ENCODE assay signal across 1 cellular context in genomic region chr4:112170451-112170993, GRCh38.
TF ChIP-seq lines count a peak whose summit lies in the region.

No MANE protein-coding gene starts in this region.

TF ChIP-seq in K562, 482 proteins besides CTCF, POLR2A, EP300 and RAD21 (continued from another document and continues in another):
- TF ChIP-seq, protein P1, sequence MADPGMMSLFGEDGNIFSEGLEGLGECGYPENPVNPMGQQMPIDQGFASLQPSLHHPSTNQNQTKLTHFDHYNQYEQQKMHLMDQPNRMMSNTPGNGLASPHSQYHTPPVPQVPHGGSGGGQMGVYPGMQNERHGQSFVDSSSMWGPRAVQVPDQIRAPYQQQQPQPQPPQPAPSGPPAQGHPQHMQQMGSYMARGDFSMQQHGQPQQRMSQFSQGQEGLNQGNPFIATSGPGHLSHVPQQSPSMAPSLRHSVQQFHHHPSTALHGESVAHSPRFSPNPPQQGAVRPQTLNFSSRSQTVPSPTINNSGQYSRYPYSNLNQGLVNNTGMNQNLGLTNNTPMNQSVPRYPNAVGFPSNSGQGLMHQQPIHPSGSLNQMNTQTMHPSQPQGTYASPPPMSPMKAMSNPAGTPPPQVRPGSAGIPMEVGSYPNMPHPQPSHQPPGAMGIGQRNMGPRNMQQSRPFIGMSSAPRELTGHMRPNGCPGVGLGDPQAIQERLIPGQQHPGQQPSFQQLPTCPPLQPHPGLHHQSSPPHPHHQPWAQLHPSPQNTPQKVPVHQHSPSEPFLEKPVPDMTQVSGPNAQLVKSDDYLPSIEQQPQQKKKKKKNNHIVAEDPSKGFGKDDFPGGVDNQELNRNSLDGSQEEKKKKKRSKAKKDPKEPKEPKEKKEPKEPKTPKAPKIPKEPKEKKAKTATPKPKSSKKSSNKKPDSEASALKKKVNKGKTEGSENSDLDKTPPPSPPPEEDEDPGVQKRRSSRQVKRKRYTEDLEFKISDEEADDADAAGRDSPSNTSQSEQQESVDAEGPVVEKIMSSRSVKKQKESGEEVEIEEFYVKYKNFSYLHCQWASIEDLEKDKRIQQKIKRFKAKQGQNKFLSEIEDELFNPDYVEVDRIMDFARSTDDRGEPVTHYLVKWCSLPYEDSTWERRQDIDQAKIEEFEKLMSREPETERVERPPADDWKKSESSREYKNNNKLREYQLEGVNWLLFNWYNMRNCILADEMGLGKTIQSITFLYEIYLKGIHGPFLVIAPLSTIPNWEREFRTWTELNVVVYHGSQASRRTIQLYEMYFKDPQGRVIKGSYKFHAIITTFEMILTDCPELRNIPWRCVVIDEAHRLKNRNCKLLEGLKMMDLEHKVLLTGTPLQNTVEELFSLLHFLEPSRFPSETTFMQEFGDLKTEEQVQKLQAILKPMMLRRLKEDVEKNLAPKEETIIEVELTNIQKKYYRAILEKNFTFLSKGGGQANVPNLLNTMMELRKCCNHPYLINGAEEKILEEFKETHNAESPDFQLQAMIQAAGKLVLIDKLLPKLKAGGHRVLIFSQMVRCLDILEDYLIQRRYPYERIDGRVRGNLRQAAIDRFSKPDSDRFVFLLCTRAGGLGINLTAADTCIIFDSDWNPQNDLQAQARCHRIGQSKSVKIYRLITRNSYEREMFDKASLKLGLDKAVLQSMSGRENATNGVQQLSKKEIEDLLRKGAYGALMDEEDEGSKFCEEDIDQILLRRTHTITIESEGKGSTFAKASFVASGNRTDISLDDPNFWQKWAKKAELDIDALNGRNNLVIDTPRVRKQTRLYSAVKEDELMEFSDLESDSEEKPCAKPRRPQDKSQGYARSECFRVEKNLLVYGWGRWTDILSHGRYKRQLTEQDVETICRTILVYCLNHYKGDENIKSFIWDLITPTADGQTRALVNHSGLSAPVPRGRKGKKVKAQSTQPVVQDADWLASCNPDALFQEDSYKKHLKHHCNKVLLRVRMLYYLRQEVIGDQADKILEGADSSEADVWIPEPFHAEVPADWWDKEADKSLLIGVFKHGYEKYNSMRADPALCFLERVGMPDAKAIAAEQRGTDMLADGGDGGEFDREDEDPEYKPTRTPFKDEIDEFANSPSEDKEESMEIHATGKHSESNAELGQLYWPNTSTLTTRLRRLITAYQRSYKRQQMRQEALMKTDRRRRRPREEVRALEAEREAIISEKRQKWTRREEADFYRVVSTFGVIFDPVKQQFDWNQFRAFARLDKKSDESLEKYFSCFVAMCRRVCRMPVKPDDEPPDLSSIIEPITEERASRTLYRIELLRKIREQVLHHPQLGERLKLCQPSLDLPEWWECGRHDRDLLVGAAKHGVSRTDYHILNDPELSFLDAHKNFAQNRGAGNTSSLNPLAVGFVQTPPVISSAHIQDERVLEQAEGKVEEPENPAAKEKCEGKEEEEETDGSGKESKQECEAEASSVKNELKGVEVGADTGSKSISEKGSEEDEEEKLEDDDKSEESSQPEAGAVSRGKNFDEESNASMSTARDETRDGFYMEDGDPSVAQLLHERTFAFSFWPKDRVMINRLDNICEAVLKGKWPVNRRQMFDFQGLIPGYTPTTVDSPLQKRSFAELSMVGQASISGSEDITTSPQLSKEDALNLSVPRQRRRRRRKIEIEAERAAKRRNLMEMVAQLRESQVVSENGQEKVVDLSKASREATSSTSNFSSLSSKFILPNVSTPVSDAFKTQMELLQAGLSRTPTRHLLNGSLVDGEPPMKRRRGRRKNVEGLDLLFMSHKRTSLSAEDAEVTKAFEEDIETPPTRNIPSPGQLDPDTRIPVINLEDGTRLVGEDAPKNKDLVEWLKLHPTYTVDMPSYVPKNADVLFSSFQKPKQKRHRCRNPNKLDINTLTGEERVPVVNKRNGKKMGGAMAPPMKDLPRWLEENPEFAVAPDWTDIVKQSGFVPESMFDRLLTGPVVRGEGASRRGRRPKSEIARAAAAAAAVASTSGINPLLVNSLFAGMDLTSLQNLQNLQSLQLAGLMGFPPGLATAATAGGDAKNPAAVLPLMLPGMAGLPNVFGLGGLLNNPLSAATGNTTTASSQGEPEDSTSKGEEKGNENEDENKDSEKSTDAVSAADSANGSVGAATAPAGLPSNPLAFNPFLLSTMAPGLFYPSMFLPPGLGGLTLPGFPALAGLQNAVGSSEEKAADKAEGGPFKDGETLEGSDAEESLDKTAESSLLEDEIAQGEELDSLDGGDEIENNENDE (IDR thresholded peaks at IDR 0.05; ENCODE audit: low read depth, low read length), result no peak
- TF ChIP-seq ZNF212 (CRISPR knock-in tag; IDR thresholded peaks at IDR 0.05) (no peak), BRD4 (IDR thresholded peaks at IDR 0.05) (0 out of 2 replicates have a peak, but pooled peaks have one; percentile 7), ZNF717 (CRISPR knock-in tag; IDR thresholded peaks at IDR 0.05) (no peak), ZSCAN32 (CRISPR knock-in tag; IDR thresholded peaks at IDR 0.05) (no peak), E2F8 (IDR thresholded peaks at IDR 0.05; ENCODE audit: low read depth, partially characterized antibody) (no peak), EGR1 (conservative IDR thresholded peaks at IDR 0.05) (no peak), NCOA2 (IDR thresholded peaks at IDR 0.05; ENCODE audit: partially characterized antibody in 2 of 2) (peak in 1 of 2 experiments; percentile 13), TAL1 (IDR thresholded peaks at IDR 0.05) (0 out of 2 replicates have a peak, but pooled peaks have one; percentile 3), SNRNP70 (optimal IDR thresholded peaks at IDR 0.05; ENCODE audit: low read depth, low read length) (no peak), SLC30A9 (CRISPR knock-in tag; IDR thresholded peaks at IDR 0.05) (no peak), ZNF318 (IDR thresholded peaks at IDR 0.05; ENCODE audit: borderline replicate concordance in 1 of 2, low read depth in 1 of 2) (0 out of 4 replicates have a peak, but pooled peaks of 1 of the 2 experiments have one; percentile 42), BCL6 (CRISPR knock-in tag; IDR thresholded peaks at IDR 0.05) (no peak), CXXC5 (CRISPR knock-in tag; IDR thresholded peaks at IDR 0.05) (peak; percentile 14; the same call in 1 of the 2 replicates), SIRT6 (IDR thresholded peaks at IDR 0.05; ENCODE audit: low read depth, low read length) (no peak), ZNF655 (CRISPR knock-in tag; IDR thresholded peaks at IDR 0.05) (no peak), TOE1 (IDR thresholded peaks at IDR 0.05; ENCODE audit: borderline replicate concordance) (no peak), TOE1 (CRISPR knock-in tag; IDR thresholded peaks at IDR 0.05; ENCODE audit: borderline replicate concordance, low read depth) (no peak), RBM34 (IDR thresholded peaks at IDR 0.05; ENCODE audit: borderline replicate concordance, insufficient read depth, low read length) (no peak), HNRNPLL (IDR thresholded peaks at IDR 0.05; ENCODE audit: low read depth, low read length, poor library complexity, severe bottlenecking) (no peak), TCF3 (CRISPR knock-in tag; IDR thresholded peaks at IDR 0.05) (peak; percentile 15; the same call in 1 of the 2 replicates), MLX (CRISPR knock-in tag; conservative IDR thresholded peaks at IDR 0.05) (no peak), SP1 (CRISPR knock-in tag; IDR thresholded peaks at IDR 0.05) (no peak; the same call in 1 of the 2 replicates), ZNF316 (IDR thresholded peaks at IDR 0.05) (peak; percentile 47; the same call in 1 of the 2 replicates), MTA3 (IDR thresholded peaks at IDR 0.05; ENCODE audit: borderline replicate concordance) (no peak), ZNF324 (CRISPR knock-in tag; IDR thresholded peaks at IDR 0.05) (no peak), ZNF584 (CRISPR knock-in tag; IDR thresholded peaks at IDR 0.05; ENCODE audit: low read depth) (no peak; the same call in 1 of the 2 replicates)
- TF ChIP-seq, protein P2, sequence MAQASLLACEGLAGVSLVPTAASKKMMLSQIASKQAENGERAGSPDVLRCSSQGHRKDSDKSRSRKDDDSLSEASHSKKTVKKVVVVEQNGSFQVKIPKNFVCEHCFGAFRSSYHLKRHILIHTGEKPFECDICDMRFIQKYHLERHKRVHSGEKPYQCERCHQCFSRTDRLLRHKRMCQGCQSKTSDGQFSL (CRISPR knock-in tag; IDR thresholded peaks at IDR 0.05), result no peak
- TF ChIP-seq, protein P2 (tag; IDR thresholded peaks at IDR 0.05), result no peak
